In the genomic region with DNA sequence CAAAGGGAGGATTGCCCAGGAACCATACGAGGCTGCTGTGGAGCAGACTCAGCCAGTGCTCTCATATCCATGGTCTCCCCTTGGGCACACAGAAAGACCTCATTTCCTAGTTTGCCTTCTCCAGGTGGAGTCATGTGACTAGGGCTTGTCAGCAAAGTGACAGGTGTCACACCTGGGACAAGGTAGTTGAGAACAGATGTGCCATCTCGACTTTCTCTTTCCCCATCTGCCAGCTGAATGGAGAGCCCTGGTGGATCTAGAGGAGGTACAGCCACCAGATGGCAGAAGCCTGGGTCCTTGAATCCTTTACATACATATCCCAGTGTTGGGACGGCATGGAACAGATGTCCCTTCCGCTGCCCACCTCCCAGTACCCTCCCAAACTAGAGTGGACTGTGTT, we compare ENCODE assay signal across 2 cellular contexts.
TF ChIP-seq lines count a peak whose summit lies in the region.

No MANE protein-coding gene starts in this region.

TF ChIP-seq in IMR-90, 13 proteins besides CTCF, POLR2A, EP300 and RAD21:
- TF ChIP-seq USF2 (IDR thresholded peaks at IDR 0.05; ENCODE audit: low read depth, low read length) = no peak
- TF ChIP-seq MXI1 (IDR thresholded peaks at IDR 0.05; ENCODE audit: borderline replicate concordance, low read depth, low read length) = no peak
- no peak for TF ChIP-seq SMC3 (IDR thresholded peaks at IDR 0.05; ENCODE audit: low read depth, low read length)
- TF ChIP-seq RCOR1 (IDR thresholded peaks at IDR 0.05; ENCODE audit: insufficient replicate concordance, low read length) = no peak
- TF ChIP-seq RFX5 (IDR thresholded peaks at IDR 0.05; ENCODE audit: low read depth, low read length) = no peak
- TF ChIP-seq CEBPB (IDR thresholded peaks at IDR 0.05; ENCODE audit: low read depth, low read length) = no peak
- no peak for TF ChIP-seq MAFK (IDR thresholded peaks at IDR 0.05; ENCODE audit: low read depth, low read length)
- TF ChIP-seq FOS (IDR thresholded peaks at IDR 0.05; ENCODE audit: low read depth, low read length) = no peak
- no peak for TF ChIP-seq BHLHE40 (IDR thresholded peaks at IDR 0.05; ENCODE audit: low read depth, low read length)
- no peak for TF ChIP-seq MAZ (IDR thresholded peaks at IDR 0.05; ENCODE audit: borderline replicate concordance, low read depth, low read length)
- TF ChIP-seq NFE2L2 (IDR thresholded peaks at IDR 0.05; ENCODE audit: low read depth, low read length) = no peak
- no peak for TF ChIP-seq CHD1 (IDR thresholded peaks at IDR 0.05; ENCODE audit: low read depth, low read length)
- TF ChIP-seq, protein P1, sequence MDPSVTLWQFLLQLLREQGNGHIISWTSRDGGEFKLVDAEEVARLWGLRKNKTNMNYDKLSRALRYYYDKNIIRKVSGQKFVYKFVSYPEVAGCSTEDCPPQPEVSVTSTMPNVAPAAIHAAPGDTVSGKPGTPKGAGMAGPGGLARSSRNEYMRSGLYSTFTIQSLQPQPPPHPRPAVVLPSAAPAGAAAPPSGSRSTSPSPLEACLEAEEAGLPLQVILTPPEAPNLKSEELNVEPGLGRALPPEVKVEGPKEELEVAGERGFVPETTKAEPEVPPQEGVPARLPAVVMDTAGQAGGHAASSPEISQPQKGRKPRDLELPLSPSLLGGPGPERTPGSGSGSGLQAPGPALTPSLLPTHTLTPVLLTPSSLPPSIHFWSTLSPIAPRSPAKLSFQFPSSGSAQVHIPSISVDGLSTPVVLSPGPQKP (IDR thresholded peaks at IDR 0.05; ENCODE audit: borderline replicate concordance, low read depth, low read length) = no peak

TF ChIP-seq in WTC11, 78 proteins besides CTCF, POLR2A, EP300 and RAD21:
- TF ChIP-seq, protein P2, sequence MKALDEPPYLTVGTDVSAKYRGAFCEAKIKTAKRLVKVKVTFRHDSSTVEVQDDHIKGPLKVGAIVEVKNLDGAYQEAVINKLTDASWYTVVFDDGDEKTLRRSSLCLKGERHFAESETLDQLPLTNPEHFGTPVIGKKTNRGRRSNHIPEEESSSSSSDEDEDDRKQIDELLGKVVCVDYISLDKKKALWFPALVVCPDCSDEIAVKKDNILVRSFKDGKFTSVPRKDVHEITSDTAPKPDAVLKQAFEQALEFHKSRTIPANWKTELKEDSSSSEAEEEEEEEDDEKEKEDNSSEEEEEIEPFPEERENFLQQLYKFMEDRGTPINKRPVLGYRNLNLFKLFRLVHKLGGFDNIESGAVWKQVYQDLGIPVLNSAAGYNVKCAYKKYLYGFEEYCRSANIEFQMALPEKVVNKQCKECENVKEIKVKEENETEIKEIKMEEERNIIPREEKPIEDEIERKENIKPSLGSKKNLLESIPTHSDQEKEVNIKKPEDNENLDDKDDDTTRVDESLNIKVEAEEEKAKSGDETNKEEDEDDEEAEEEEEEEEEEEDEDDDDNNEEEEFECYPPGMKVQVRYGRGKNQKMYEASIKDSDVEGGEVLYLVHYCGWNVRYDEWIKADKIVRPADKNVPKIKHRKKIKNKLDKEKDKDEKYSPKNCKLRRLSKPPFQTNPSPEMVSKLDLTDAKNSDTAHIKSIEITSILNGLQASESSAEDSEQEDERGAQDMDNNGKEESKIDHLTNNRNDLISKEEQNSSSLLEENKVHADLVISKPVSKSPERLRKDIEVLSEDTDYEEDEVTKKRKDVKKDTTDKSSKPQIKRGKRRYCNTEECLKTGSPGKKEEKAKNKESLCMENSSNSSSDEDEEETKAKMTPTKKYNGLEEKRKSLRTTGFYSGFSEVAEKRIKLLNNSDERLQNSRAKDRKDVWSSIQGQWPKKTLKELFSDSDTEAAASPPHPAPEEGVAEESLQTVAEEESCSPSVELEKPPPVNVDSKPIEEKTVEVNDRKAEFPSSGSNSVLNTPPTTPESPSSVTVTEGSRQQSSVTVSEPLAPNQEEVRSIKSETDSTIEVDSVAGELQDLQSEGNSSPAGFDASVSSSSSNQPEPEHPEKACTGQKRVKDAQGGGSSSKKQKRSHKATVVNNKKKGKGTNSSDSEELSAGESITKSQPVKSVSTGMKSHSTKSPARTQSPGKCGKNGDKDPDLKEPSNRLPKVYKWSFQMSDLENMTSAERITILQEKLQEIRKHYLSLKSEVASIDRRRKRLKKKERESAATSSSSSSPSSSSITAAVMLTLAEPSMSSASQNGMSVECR (CRISPR knock-in tag; IDR thresholded peaks at IDR 0.05; ENCODE audit: borderline replicate concordance) = no peak
- TF ChIP-seq, protein P3, sequence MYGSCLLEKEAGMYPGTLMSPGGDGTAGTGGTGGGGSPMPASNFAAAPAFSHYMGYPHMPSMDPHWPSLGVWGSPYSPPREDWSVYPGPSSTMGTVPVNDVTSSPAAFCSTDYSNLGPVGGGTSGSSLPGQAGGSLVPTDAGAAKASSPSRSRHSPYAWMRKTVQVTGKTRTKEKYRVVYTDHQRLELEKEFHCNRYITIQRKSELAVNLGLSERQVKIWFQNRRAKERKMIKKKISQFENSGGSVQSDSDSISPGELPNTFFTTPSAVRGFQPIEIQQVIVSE (CRISPR knock-in tag; IDR thresholded peaks at IDR 0.05; ENCODE audit: borderline replicate concordance) = no peak
- TF ChIP-seq NR3C1 (CRISPR knock-in tag; conservative IDR thresholded peaks at IDR 0.05; ENCODE audit: low read depth) = no peak
